ENCODE assay signal across 18 cellular contexts in the genomic region with DNA sequence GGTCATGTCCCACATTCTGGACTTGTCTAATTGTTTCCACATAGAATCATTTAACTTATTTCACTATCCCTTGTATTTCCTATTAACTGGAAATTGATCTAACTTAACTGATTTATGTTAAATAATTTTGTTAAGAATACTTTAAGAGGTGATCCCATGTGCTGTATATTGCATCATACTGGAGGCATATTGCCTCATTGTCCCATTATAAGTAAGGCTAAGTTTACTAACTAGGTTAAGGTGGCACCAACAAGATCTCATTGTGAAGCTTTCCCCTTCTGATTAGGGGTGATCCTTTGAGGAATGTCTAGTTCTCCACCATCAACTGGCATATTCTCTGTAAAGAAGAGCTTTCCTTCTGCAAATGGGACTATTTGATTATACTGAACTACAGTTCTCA. TPM values are rescaled to one million over a fixed set of nuclear protein-coding genes. Genes with fewer than 3 reads are reported as not detected.
A peak's percentile ranks its signal among the peaks of the same experiment; 100 is the strongest.
DNase-seq lines count a peak whose midpoint lies in the region; ATAC-seq and TF ChIP-seq lines count a peak whose summit lies in the region.
"Had no signal": no experiment of that assay in that cellular context is flagged by ENCODE, and none has a peak within 500 bp of the region (broad histone marks: within the 10 kb centered on the region; RNA-seq: fewer than 3 reads in every experiment).

No MANE protein-coding gene starts in this region.

- H4K5ac ChIP-seq in IMR-90 (ENCODE audit: low read depth, low read length): no peak overlapping the region

- no peak overlapping the region for H2AFZ ChIP-seq in IMR-90 (replicated peaks; ENCODE audit: low read length, poor library complexity)

- no peak overlapping the region for H2AK9ac ChIP-seq in IMR-90 (replicated peaks; ENCODE audit: low read depth, low read length, poor library complexity)

- dilution Hi-C loops in IMR-90 (cut with HindIII; ENCODE audit: low sequenced_read_pairs, unreplicated experiment): no loop called here

- H3K4me3 Mint-ChIP-seq in activated naive CD8-positive, alpha-beta T cell treated with anti-CD3 and anti-CD28 coated beads, Interleukin-2, amount 50 U/mL, for 24 hours: no peak overlapping the region
- no peak overlapping the region for H3K4me3 Mint-ChIP-seq in glutamatergic neuron (ENCODE audit: unreplicated experiment)
- H3K4me3 Mint-ChIP-seq: activated naive CD4-positive, alpha-beta T cell treated with anti-CD3 and anti-CD28 coated beads, Interleukin-2, amount 10 ng/mL, durations not matched to agents 7 days and 5 days; natural killer cell treated with Interleukin-12 subunit alpha and Interleukin-12 subunit beta and Interleukin-15 and Interleukin-18, amount 100 ng/mL, for 72 hours had no signal

- no peak for TF ChIP-seq CTCF in AG10803 (conservative IDR thresholded peaks at IDR 0.05; ENCODE audit: low read length)
- no peak for TF ChIP-seq CTCF in IMR-90 (conservative IDR thresholded peaks at IDR 0.05; ENCODE audit: low read depth, low read length)
- TF ChIP-seq CTCF in glutamatergic neuron (IDR thresholded peaks at IDR 0.05; ENCODE audit: partially characterized antibody, unreplicated experiment): no peak

- H3K9me3 ChIP-seq in IMR-90 (ENCODE audit: control insufficient read depth, insufficient read depth, low read length): no peaks in the 10 kb centered on the region; the same call in 1 of the 2 replicates
- H3K9me3 ChIP-seq: pancreas had no signal

- in situ Hi-C loops in IMR-90 (cut with MboI; ENCODE audit: low sequenced_read_pairs): no loop called here

- CTCF ChIA-PET in IMR-90 (lab: Yijun Ruan, JAX): no interaction called here

- H2BK5ac ChIP-seq in IMR-90 (ENCODE audit: low read depth, low read length, poor library complexity, severe bottlenecking): no peak overlapping the region

- no peak overlapping the region for H2AK5ac ChIP-seq in IMR-90 (ENCODE audit: low read depth, low read length)

- peak overlapping the region; percentile 10 for H3K27ac Mint-ChIP-seq in activated naive CD8-positive, alpha-beta T cell treated with anti-CD3 and anti-CD28 coated beads, Interleukin-2, amount 50 U/mL, for 24 hours
- H3K27ac Mint-ChIP-seq in glutamatergic neuron (ENCODE audit: unreplicated experiment): no peak overlapping the region
- H3K27ac Mint-ChIP-seq: activated naive CD4-positive, alpha-beta T cell treated with anti-CD3 and anti-CD28 coated beads, Interleukin-2, amount 10 ng/mL, durations not matched to agents 7 days and 5 days; natural killer cell treated with Interleukin-12 subunit alpha and Interleukin-12 subunit beta and Interleukin-15 and Interleukin-18, amount 100 ng/mL, for 72 hours had no signal

- no peaks in the 10 kb centered on the region for H3K36me3 ChIP-seq in IMR-90 (ENCODE audit: control insufficient read depth, insufficient read depth, low read length)
- H3K36me3 ChIP-seq: pancreas had no signal

- no peak overlapping the region for H3K4ac ChIP-seq in IMR-90 (ENCODE audit: low read depth, low read length)

- 0 out of 2 replicates have a peak overlapping the region, but pooled peaks have one; percentile 52 for H2BK20ac ChIP-seq in IMR-90 (ENCODE audit: low read depth, low read length)

- H4K20me1 ChIP-seq in IMR-90 (ENCODE audit: insufficient read depth, low read length): no peaks in the 10 kb centered on the region

- DNase-seq in AG10803 (ENCODE audit: low read depth) (peak; percentile 45), IMR-90 (peak; percentile 30), fibroblast of the conjunctiva (ENCODE audit: low read depth) (peak; percentile 35), glutamatergic neuron (no peak), NCI-H146 (lab: John Stamatoyannopoulos, UW) (no peak), NCI-H1048 (lab: John Stamatoyannopoulos, UW) (no peak)
- DNase-seq in activated naive CD8-positive, alpha-beta T cell treated with anti-CD3 and anti-CD28 coated beads, Interleukin-2, amount 50 U/mL, for 24 hours: no peak
- DNase-seq: activated CD4-positive, alpha-beta T cell treated with anti-CD3 and anti-CD28 coated beads, Interleukin-2, amount 50 U/mL, for 4 hours; activated naive CD4-positive, alpha-beta T cell treated with anti-CD3 and anti-CD28 coated beads, Interleukin-2, amount 10 ng/mL, durations not matched to agents 7 days and 5 days; cerebellar nuclear complex; GDM1; GOT3; left colon; pancreas; SHP77 treated with DMSO at 0.1 percent for 48 hours had no signal

- H2BK15ac ChIP-seq in IMR-90 (ENCODE audit: low read depth, low read length): no peak overlapping the region

- POLR2A ChIA-PET in IMR-90 (lab: Charles Lee; ENCODE audit: unreplicated experiment): no interaction called here

- H3K56ac ChIP-seq in IMR-90 (ENCODE audit: extremely low read depth, insufficient read depth, low read length): no peak overlapping the region

- no peak overlapping the region for H3K18ac ChIP-seq in IMR-90 (ENCODE audit: low read depth, low read length)

- BruUV-seq in IMR-90 (replicated peaks; lab: Mats Ljungman, UMichigan): no TSS peak

- H3K36me3 Mint-ChIP-seq in activated naive CD8-positive, alpha-beta T cell treated with anti-CD3 and anti-CD28 coated beads, Interleukin-2, amount 50 U/mL, for 24 hours (ENCODE audit: low read depth): no peaks in the 10 kb centered on the region
- H3K36me3 Mint-ChIP-seq in glutamatergic neuron (ENCODE audit: unreplicated experiment): peaks cover under 1% of the 10 kb centered on the region
- H3K36me3 Mint-ChIP-seq: activated naive CD4-positive, alpha-beta T cell treated with anti-CD3 and anti-CD28 coated beads, Interleukin-2, amount 10 ng/mL, durations not matched to agents 7 days and 5 days; natural killer cell treated with Interleukin-12 subunit alpha and Interleukin-12 subunit beta and Interleukin-15 and Interleukin-18, amount 100 ng/mL, for 72 hours had no signal

- no peak overlapping the region for H3K14ac ChIP-seq in IMR-90 (replicated peaks; ENCODE audit: low read depth, low read length)

- no peak overlapping the region for H3K9ac ChIP-seq in IMR-90 (ENCODE audit: low read depth, low read length)

- H3K4me2 ChIP-seq in IMR-90 (ENCODE audit: low read depth, low read length): no peak overlapping the region

- H3K27me3 ChIP-seq in IMR-90 (ENCODE audit: control insufficient read depth, insufficient read depth, low read length): no peaks in the 10 kb centered on the region
- H3K27me3 ChIP-seq: pancreas had no signal

- H4K8ac ChIP-seq in IMR-90 (ENCODE audit: low read depth in 2 of 2, low read length in 2 of 2): no peak overlapping the region

- no peak overlapping the region for H4K91ac ChIP-seq in IMR-90 (ENCODE audit: insufficient read depth, low read depth, low read length)

- H3K4me1 ChIP-seq in IMR-90 (ENCODE audit: control insufficient read depth, insufficient read depth, low read length): no peaks in the 10 kb centered on the region
- H3K4me1 ChIP-seq: pancreas had no signal

- no peak overlapping the region for H2BK120ac ChIP-seq in IMR-90 (ENCODE audit: low read depth, low read length)

- intact Hi-C loops in IMR-90 (cut with micrococcal nuclease): no loop called here

- H3K23ac ChIP-seq in IMR-90 (ENCODE audit: low read depth, low read length): no peak overlapping the region

- no peaks in the 10 kb centered on the region for H3K27me3 Mint-ChIP-seq in activated naive CD8-positive, alpha-beta T cell treated with anti-CD3 and anti-CD28 coated beads, Interleukin-2, amount 50 U/mL, for 24 hours
- H3K27me3 Mint-ChIP-seq in glutamatergic neuron (ENCODE audit: unreplicated experiment): no peaks in the 10 kb centered on the region
- H3K27me3 Mint-ChIP-seq: activated naive CD4-positive, alpha-beta T cell treated with anti-CD3 and anti-CD28 coated beads, Interleukin-2, amount 10 ng/mL, durations not matched to agents 7 days and 5 days; natural killer cell treated with Interleukin-12 subunit alpha and Interleukin-12 subunit beta and Interleukin-15 and Interleukin-18, amount 100 ng/mL, for 72 hours had no signal

- H3K79me1 ChIP-seq in IMR-90 (ENCODE audit: low read depth in 1 of 2, low read length in 2 of 2): no peaks in the 10 kb centered on the region

- H3K27ac ChIP-seq in IMR-90 (ENCODE audit: insufficient read depth, low read length): no peak overlapping the region
- H3K27ac ChIP-seq: pancreas had no signal

- no peak for TF ChIP-seq RAD21 in IMR-90 (IDR thresholded peaks at IDR 0.05; ENCODE audit: low read length)

- no peaks in the 10 kb centered on the region for H3K9me3 Mint-ChIP-seq in activated naive CD8-positive, alpha-beta T cell treated with anti-CD3 and anti-CD28 coated beads, Interleukin-2, amount 50 U/mL, for 24 hours
- H3K9me3 Mint-ChIP-seq in glutamatergic neuron (ENCODE audit: unreplicated experiment): no peaks in the 10 kb centered on the region
- H3K9me3 Mint-ChIP-seq: activated naive CD4-positive, alpha-beta T cell treated with anti-CD3 and anti-CD28 coated beads, Interleukin-2, amount 10 ng/mL, durations not matched to agents 7 days and 5 days; natural killer cell treated with Interleukin-12 subunit alpha and Interleukin-12 subunit beta and Interleukin-15 and Interleukin-18, amount 100 ng/mL, for 72 hours had no signal

- ATAC-seq in IMR-90 (ENCODE audit: low read depth): no peak
- ATAC-seq in activated naive CD8-positive, alpha-beta T cell treated with anti-CD3 and anti-CD28 coated beads, Interleukin-2, amount 50 U/mL, for 24 hours: no peak
- ATAC-seq in HG02884 (IDR thresholded peaks at IDR 0.05; ENCODE audit: unreplicated experiment): no peak
- ATAC-seq: left colon; natural killer cell treated with Interleukin-12 subunit alpha and Interleukin-12 subunit beta and Interleukin-15 and Interleukin-18, amount 100 ng/mL, for 72 hours; pancreas; sciatic nerve had no signal

- peaks cover 4% of the 10 kb centered on the region for H3K4me1 Mint-ChIP-seq in activated naive CD8-positive, alpha-beta T cell treated with anti-CD3 and anti-CD28 coated beads, Interleukin-2, amount 50 U/mL, for 24 hours
- no peaks in the 10 kb centered on the region for H3K4me1 Mint-ChIP-seq in glutamatergic neuron (ENCODE audit: low read depth, unreplicated experiment)

- no peak for TF ChIP-seq POLR2A in IMR-90 (IDR thresholded peaks at IDR 0.05; ENCODE audit: low read depth, low read length)

- H3K9me1 ChIP-seq in IMR-90 (ENCODE audit: insufficient read depth, low read length): no peaks in the 10 kb centered on the region

- no peak overlapping the region for H3K4me3 ChIP-seq in AG10803 (ENCODE audit: low read length)
- H3K4me3 ChIP-seq in IMR-90 (ENCODE audit: insufficient read depth, low read depth, low read length): no peak overlapping the region
- H3K4me3 ChIP-seq: pancreas had no signal

RNA-seq across cellular contexts. Expression of a gene that starts 24.4 kb away (rescaled TPM):
- total RNA-seq in IMR-90 (2012; rRNA removed) (47.2 and 48.2 TPM in 2 replicates), glutamatergic neuron (ENCODE audit: unreplicated experiment) (301 TPM)
- 28.7 and 31.3 TPM in 2 replicates for polyA plus RNA-seq in IMR-90 (2012; rRNA removed)
- polyA plus RNA-seq in IMR-90 (2012; cell fraction: cytosol; rRNA removed): 15.3 and 17.4 TPM in 2 replicates
- 12.7 and 15.8 TPM in 2 replicates for polyA plus RNA-seq in IMR-90 (2012; cell fraction: nucleus; rRNA removed; ENCODE audit: low replicate concordance)

RNA-seq across cellular contexts. Expression of a gene that starts 48.2 kb away (rescaled TPM):
- total RNA-seq in IMR-90 (2012; rRNA removed) (10.0 and 12.7 TPM in 2 replicates), glutamatergic neuron (ENCODE audit: unreplicated experiment) (66.4 TPM)
- 14.2 and 15.2 TPM in 2 replicates for polyA plus RNA-seq in IMR-90 (2012; rRNA removed)
- 4.0 and 5.0 TPM in 2 replicates for polyA plus RNA-seq in IMR-90 (2012; cell fraction: cytosol; rRNA removed)
- polyA plus RNA-seq in IMR-90 (2012; cell fraction: nucleus; rRNA removed; ENCODE audit: low replicate concordance): 39.8 and 92.0 TPM in 2 replicates

RNA-seq across cellular contexts. Expression of a gene that starts 48.8 kb away (rescaled TPM):
- 64.5 and 73.9 TPM in 2 replicates for total RNA-seq in IMR-90 (2012; rRNA removed)
- 33.9 and 36.3 TPM in 2 replicates for polyA plus RNA-seq in IMR-90 (2012; rRNA removed)
- polyA plus RNA-seq in IMR-90 (2012; cell fraction: cytosol; rRNA removed): 15.6 and 19.1 TPM in 2 replicates
- polyA plus RNA-seq in IMR-90 (2012; cell fraction: nucleus; rRNA removed; ENCODE audit: low replicate concordance): 46.0 and 100 TPM in 2 replicates
- 142 TPM for total RNA-seq in glutamatergic neuron (ENCODE audit: unreplicated experiment)

RNA-seq across cellular contexts. Expression of a gene that starts 52.0 kb away (rescaled TPM):
- total RNA-seq in IMR-90 (2012; rRNA removed) (not detected in 2 replicates), glutamatergic neuron (ENCODE audit: unreplicated experiment) (18.8 TPM)
- 0.07 TPM in 1 of 2 replicates, not detected in the other for polyA plus RNA-seq in IMR-90 (2012; rRNA removed)
- polyA plus RNA-seq in IMR-90 (2012; cell fraction: cytosol; rRNA removed): not detected in 2 replicates
- polyA plus RNA-seq in IMR-90 (2012; cell fraction: nucleus; rRNA removed; ENCODE audit: low replicate concordance): 0.13 TPM in 1 of 2 replicates, not detected in the other
- total RNA-seq: natural killer cell treated with Interleukin-12 subunit alpha and Interleukin-12 subunit beta and Interleukin-15 and Interleukin-18, amount 100 ng/mL, for 72 hours; sciatic nerve had no signal

Comparison
In these comparisons a context has a peak if more than half of its experiments do, and no peak if none do; other contexts are left out.
1. DNase-seq: peak in AG10803 (single experiment), IMR-90 (single experiment) and fibroblast of the conjunctiva (single experiment); none in activated naive CD8-positive, alpha-beta T cell treated with anti-CD3 and anti-CD28 coated beads, Interleukin-2, amount 50 U/mL, for 24 hours (single experiment), glutamatergic neuron (single experiment), NCI-H146 (single experiment) and NCI-H1048 (single experiment).